In the genomic region with DNA sequence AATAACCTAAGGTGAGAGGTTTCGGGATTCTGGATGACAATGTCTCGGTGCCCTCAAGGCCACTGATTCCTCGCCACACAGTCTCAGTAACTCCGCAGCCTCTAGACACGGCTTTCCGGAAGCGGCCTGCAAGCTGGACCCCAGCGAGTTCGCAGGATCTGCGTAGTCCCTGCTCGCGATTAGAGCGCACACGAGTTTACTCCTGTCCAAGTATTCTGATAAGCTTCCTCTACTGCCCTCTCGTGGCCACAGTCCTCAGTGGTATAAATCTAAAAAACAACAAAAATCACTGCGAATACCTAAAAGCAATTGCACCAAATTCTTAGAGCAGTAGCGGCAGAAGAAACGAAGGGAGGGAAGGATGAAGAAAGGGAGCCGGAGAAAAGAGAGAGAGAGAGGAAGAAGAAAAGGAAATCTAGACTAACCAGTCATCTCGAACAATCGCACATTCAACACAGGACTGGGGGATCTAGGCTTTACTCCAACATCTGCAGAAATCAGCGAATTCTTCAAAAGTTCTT, we compare ENCODE assay signal across 8 cellular contexts. TPM values are rescaled to one million over a fixed set of nuclear protein-coding genes. Genes with fewer than 3 reads are reported as not detected.
DNase-seq lines count a peak whose midpoint lies in the region; ATAC-seq, FAIRE-seq and TF ChIP-seq lines count a peak whose summit lies in the region.

No MANE protein-coding gene starts in this region.

- ATAC-seq in HG03103 (IDR thresholded peaks at IDR 0.05; ENCODE audit: low read depth, unreplicated experiment) (peak; percentile 58), activated B cell treated with CpG ODN at 0.5 μM for 24 hours (ENCODE audit: low read depth) (peak; percentile 69)
- peak; percentile 67 for ATAC-seq in central memory CD8-positive, alpha-beta T cell (replicated peaks; ENCODE audit: extremely low read depth, poor library complexity, severe bottlenecking)

- H3K9me3 Mint-ChIP-seq in activated B cell treated with CpG ODN at 0.5 μM for 24 hours, result no peaks in the 10 kb centered on the region
- H3K9me3 Mint-ChIP-seq in central memory CD8-positive, alpha-beta T cell, result no peaks in the 10 kb centered on the region

- DNase-seq in NCI-H187 (lab: John Stamatoyannopoulos, UW) (peak; percentile 50 to 54), NCI-H187 treated with DMSO at 0.1 percent for 48 hours (lab: John Stamatoyannopoulos, UW) (no peak), NCI-H2196 (lab: John Stamatoyannopoulos, UW; ENCODE audit: unreplicated experiment) (peak; percentile 94), activated B cell treated with CpG ODN at 0.5 μM for 24 hours (peak; percentile 45)
- DNase-seq in central memory CD8-positive, alpha-beta T cell (ENCODE audit: low spot score in 2 of 2), result peak; percentile 59 to 69
- peak; percentile 76 for DNase-seq in stimulated activated CD4-positive, alpha-beta T cell treated with anti-CD3 and anti-CD28 coated beads, Interleukin-12 subunit alpha, Interleukin-12 subunit beta, amount 100 ng/mL, for 4 hours

- POLR2A ChIA-PET in activated B cell treated with CpG ODN at 0.5 μM for 24 hours (lab: Charles Lee), result interaction anchor here (0.7 to 1.2 kb wide), 3 partner anchors 282 to 1539 kb away, joined by 3 to 5 read pairs (median 3); partner anchors contain the start of gene C1orf74

- peaks cover 13% of the 10 kb centered on the region for H3K4me1 Mint-ChIP-seq in activated B cell treated with CpG ODN at 0.5 μM for 24 hours
- H3K4me1 Mint-ChIP-seq in central memory CD8-positive, alpha-beta T cell, result peaks cover 21% of the 10 kb centered on the region

- intact Hi-C loops in activated B cell treated with CpG ODN at 0.5 μM for 24 hours (cut with micrococcal nuclease), result loop anchor here (1.0 to 5.0 kb wide), 4 partner anchors 113 to 360 kb away; no protein-coding TSS in a partner anchor

- H3K36me3 Mint-ChIP-seq in activated B cell treated with CpG ODN at 0.5 μM for 24 hours (ENCODE audit: low read depth), result no peaks in the 10 kb centered on the region
- peaks cover 3% of the 10 kb centered on the region for H3K36me3 Mint-ChIP-seq in central memory CD8-positive, alpha-beta T cell (ENCODE audit: insufficient read depth)

- H3K4me3 Mint-ChIP-seq in activated B cell treated with CpG ODN at 0.5 μM for 24 hours, result peak overlapping the region; percentile 87
- peak overlapping the region; percentile 63 for H3K4me3 Mint-ChIP-seq in central memory CD8-positive, alpha-beta T cell

- no peak for TF ChIP-seq CTCF in activated B cell treated with CpG ODN at 0.5 μM for 24 hours (IDR thresholded peaks at IDR 0.05)

- peak; percentile 97 for FAIRE-seq in islet of Langerhans (lab: Jason Lieb, UNC)

- CTCF ChIA-PET in activated B cell treated with CpG ODN at 0.5 μM for 24 hours (lab: Charles Lee), result interaction anchor here (0.6 to 2.9 kb wide), 17 partner anchors 9 to 376 kb away, joined by 3 to 52 read pairs (median 4); no protein-coding TSS in a partner anchor

- peaks cover 6% of the 10 kb centered on the region for H3K27me3 Mint-ChIP-seq in activated B cell treated with CpG ODN at 0.5 μM for 24 hours
- peaks cover 29% of the 10 kb centered on the region for H3K27me3 Mint-ChIP-seq in central memory CD8-positive, alpha-beta T cell

- peak overlapping the region; percentile 54 for H3K27ac Mint-ChIP-seq in activated B cell treated with CpG ODN at 0.5 μM for 24 hours
- peak overlapping the region; percentile 89 for H3K27ac Mint-ChIP-seq in central memory CD8-positive, alpha-beta T cell (ENCODE audit: low read depth)

RNA-seq across cellular contexts. Expression of gene PLXNA2, which starts 1.1 kb away (rescaled TPM):
- total RNA-seq in activated B cell treated with CpG ODN at 0.5 μM for 24 hours, result 0.39 and 0.82 TPM in 2 replicates
